ENCODE assay signal across 19 cellular contexts in the genomic region with DNA sequence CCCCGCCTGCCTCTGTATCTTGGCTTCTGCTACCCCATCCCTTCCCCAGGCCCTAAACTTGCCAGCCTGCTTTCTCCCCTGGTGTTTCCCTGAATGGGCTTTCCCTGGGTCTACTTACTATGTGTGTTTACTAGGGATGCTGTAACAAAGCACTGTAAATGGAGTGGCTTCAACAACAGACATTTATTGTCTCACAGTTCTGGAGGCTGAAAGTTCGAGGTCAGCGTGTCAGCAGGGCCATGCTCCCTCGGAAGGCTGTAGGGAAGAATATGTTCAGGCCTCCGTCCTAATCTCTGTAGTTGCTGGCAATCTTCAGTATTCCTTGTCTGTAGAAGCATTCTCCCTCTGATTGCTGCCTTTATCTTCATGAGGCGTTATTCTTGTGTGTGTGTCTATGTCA.
DNase-seq lines count a peak whose midpoint lies in the region; ATAC-seq and TF ChIP-seq lines count a peak whose summit lies in the region.
"Had no signal": no experiment of that assay in that cellular context is flagged by ENCODE, and none has a peak within 500 bp of the region (broad histone marks: within the 10 kb centered on the region; RNA-seq: fewer than 3 reads in every experiment).

No MANE protein-coding gene starts in this region.

- H3K36me3 ChIP-seq in left ventricle myocardium inferior (no peaks in the 10 kb centered on the region), parathyroid adenoma (ENCODE audit: control insufficient read depth, insufficient read depth, low read length) (no peaks in the 10 kb centered on the region), A673 (ENCODE audit: insufficient read depth, low read length, poor library complexity, severe bottlenecking) (no peaks in the 10 kb centered on the region)
- H3K36me3 ChIP-seq: HAP-1 had no signal

- POLR2A ChIA-PET in A673 (lab: Charles Lee; ENCODE audit: low non-redundant PET): no interaction called here

- peaks cover 15% of the 10 kb centered on the region for H3K4me1 Mint-ChIP-seq in nephron
- H3K4me1 Mint-ChIP-seq: CD4-positive, alpha-beta memory T cell; GM23338 had no signal

- peaks cover 9% of the 10 kb centered on the region for H3K27me3 Mint-ChIP-seq in nephron (ENCODE audit: low read depth)
- H3K27me3 Mint-ChIP-seq: CD4-positive, alpha-beta memory T cell had no signal

- no peak overlapping the region for H2AFZ ChIP-seq in parathyroid adenoma
- H2AFZ ChIP-seq: GM23338 had no signal

- H3K4me1 ChIP-seq in left ventricle myocardium inferior: peaks cover 51% of the 10 kb centered on the region
- H3K4me1 ChIP-seq in parathyroid adenoma: no peaks in the 10 kb centered on the region
- H3K4me1 ChIP-seq in A673 (ENCODE audit: insufficient read depth, low read length, poor library complexity, severe bottlenecking): no peaks in the 10 kb centered on the region
- H3K4me1 ChIP-seq: HAP-1 had no signal

- no peak overlapping the region for H3K4me3 Mint-ChIP-seq in nephron
- H3K4me3 Mint-ChIP-seq: CD4-positive, alpha-beta memory T cell; GM23338; HFFc6 had no signal

- no peak overlapping the region for H3K4me2 ChIP-seq in parathyroid adenoma (ENCODE audit: low read length)
- H3K4me2 ChIP-seq: A549, GM23338 had no signal

- H3K27me3 ChIP-seq in left ventricle myocardium inferior (ENCODE audit: low read depth): no peaks in the 10 kb centered on the region
- H3K27me3 ChIP-seq in parathyroid adenoma (ENCODE audit: control insufficient read depth, insufficient read depth, low read length): no peaks in the 10 kb centered on the region
- H3K27me3 ChIP-seq in A673 (replicated peaks; ENCODE audit: insufficient read depth, low read depth, low read length, poor library complexity): no peaks in the 10 kb centered on the region

- H3K4me3 ChIP-seq in left ventricle myocardium inferior (no peak overlapping the region), parathyroid adenoma (ENCODE audit: low read depth, low read length) (no peak overlapping the region), A673 (ENCODE audit: low read depth, low read length, poor library complexity, severe bottlenecking) (no peak overlapping the region)
- H3K4me3 ChIP-seq: A549, GM23338, HAP-1 had no signal

- no peaks in the 10 kb centered on the region for H3K36me3 Mint-ChIP-seq in nephron (ENCODE audit: low read depth)
- H3K36me3 Mint-ChIP-seq: CD4-positive, alpha-beta memory T cell had no signal

- H3K27ac Mint-ChIP-seq in nephron: peak overlapping the region in 2 of 3 experiments; percentile 20 to 74
- H3K27ac Mint-ChIP-seq: CD4-positive, alpha-beta memory T cell; GM23338; HFFc6 had no signal

- no peak overlapping the region for H3K9ac ChIP-seq in parathyroid adenoma

- no peaks in the 10 kb centered on the region for H3K79me2 ChIP-seq in parathyroid adenoma

- ATAC-seq in HG02571 (IDR thresholded peaks at IDR 0.05; ENCODE audit: unreplicated experiment): no peak
- ATAC-seq: A549, GM23338 had no signal

- peak overlapping the region; percentile 73 for H3K27ac ChIP-seq in left ventricle myocardium inferior (replicated peaks)
- peak overlapping the region; percentile 69 for H3K27ac ChIP-seq in parathyroid adenoma
- no peak overlapping the region for H3K27ac ChIP-seq in A673 (ENCODE audit: low read depth, low read length, poor library complexity, severe bottlenecking)
- H3K27ac ChIP-seq: A549 had no signal

- intact Hi-C loops in left ventricle myocardium inferior (cut with micrococcal nuclease) (no loop called here), cardiac septum (cut with DNase I) (no loop called here), A673 (cut with micrococcal nuclease; ENCODE audit: unreplicated experiment) (no loop called here)

- no peaks in the 10 kb centered on the region for H3K9me3 Mint-ChIP-seq in nephron
- H3K9me3 Mint-ChIP-seq: CD4-positive, alpha-beta memory T cell; GM23338; HFFc6 had no signal

- no peak for TF ChIP-seq CTCF in left ventricle myocardium inferior (IDR thresholded peaks at IDR 0.05; ENCODE audit: borderline replicate concordance)
- no peak for TF ChIP-seq CTCF in nephron (IDR thresholded peaks at IDR 0.05; ENCODE audit: unreplicated experiment in 3 of 3)
- no peak for TF ChIP-seq CTCF in parathyroid adenoma (IDR thresholded peaks at IDR 0.05)
- no peak for TF ChIP-seq CTCF in A673 (conservative IDR thresholded peaks at IDR 0.05; ENCODE audit: low read depth, low read length)

- CTCF ChIA-PET in A673 (lab: Charles Lee): no interaction called here

- no TSS peak for BruUV-seq in A673 (replicated peaks; lab: Mats Ljungman, UMichigan)

- no peaks in the 10 kb centered on the region for H3K9me3 ChIP-seq in left ventricle myocardium inferior (replicated peaks)
- no peaks in the 10 kb centered on the region for H3K9me3 ChIP-seq in parathyroid adenoma (ENCODE audit: control insufficient read depth, low read length)
- H3K9me3 ChIP-seq in A673 (ENCODE audit: low read depth, low read length, poor library complexity, severe bottlenecking): no peaks in the 10 kb centered on the region
- H3K9me3 ChIP-seq: A549, HAP-1 had no signal

- DNase-seq in left ventricle myocardium inferior (no peak), cardiac septum (ENCODE audit: low spot score) (no peak), A673 (ENCODE audit: low spot score) (no peak)
- DNase-seq in stimulated activated naive CD4-positive, alpha-beta T cell (lab: John Stamatoyannopoulos, UW): no peak
- DNase-seq: 8988T; C1 segment of cervical spinal cord; Calu3; CD4-positive, alpha-beta memory T cell; COR-L47; DMS53; DMS79 treated with DMSO at 0.1 percent for 48 hours; GF-D8; HFFc6 had no signal
